13 cellular contexts compared by ENCODE assay signal in the genomic region with DNA sequence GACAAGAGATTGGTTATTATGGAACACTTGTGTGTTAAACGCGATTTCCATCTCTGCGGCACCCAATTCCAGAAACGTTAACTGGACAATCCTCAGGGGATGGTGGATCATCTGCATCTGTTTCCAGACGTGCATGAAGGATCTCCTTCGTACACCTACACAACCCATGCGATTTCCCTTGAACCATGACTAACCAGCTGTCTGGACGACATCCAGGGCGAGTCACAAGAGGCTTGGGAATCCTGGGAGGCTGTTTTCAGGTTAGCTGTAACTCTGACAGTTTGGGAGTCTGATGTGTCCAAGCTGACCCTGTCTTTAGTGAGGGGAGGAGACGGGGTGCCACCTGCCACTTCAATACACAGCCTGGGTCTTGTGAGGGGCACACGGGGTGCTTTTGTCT.
DNase-seq lines count a peak whose midpoint lies in the region; ATAC-seq, FAIRE-seq and TF ChIP-seq lines count a peak whose summit lies in the region.
"Had no signal": no experiment of that assay in that cellular context is flagged by ENCODE, and none has a peak within 500 bp of the region (broad histone marks: within the 10 kb centered on the region; RNA-seq: fewer than 3 reads in every experiment).

No MANE protein-coding gene starts in this region.

- H3K4me1 ChIP-seq in PC-3 (ENCODE audit: insufficient read depth, low read length): peaks cover 11% of the 10 kb centered on the region
- H3K4me1 ChIP-seq: left lung, parathyroid adenoma, uterus had no signal

- no peaks in the 10 kb centered on the region for H3K9me3 ChIP-seq in PC-3 (ENCODE audit: low read length)
- H3K9me3 ChIP-seq: left lung, uterus had no signal

- H2AFZ ChIP-seq in PC-3 (ENCODE audit: low read length): no peak overlapping the region
- H2AFZ ChIP-seq: parathyroid adenoma had no signal

- H3K27ac ChIP-seq in PC-3 (ENCODE audit: low read length): no peak overlapping the region
- H3K27ac ChIP-seq: left lung, parathyroid adenoma, uterus had no signal

- no peak overlapping the region for H3K4me2 ChIP-seq in PC-3 (ENCODE audit: low read length)

- no peaks in the 10 kb centered on the region for H3F3A ChIP-seq in PC-3 (ENCODE audit: low read length, unreplicated experiment)

- H3K27me3 ChIP-seq in PC-3 (ENCODE audit: low read length): no peaks in the 10 kb centered on the region
- H3K27me3 ChIP-seq: left lung, uterus had no signal

- H3K36me3 ChIP-seq in PC-3 (ENCODE audit: low read depth, low read length): no peaks in the 10 kb centered on the region
- H3K36me3 ChIP-seq: uterus had no signal

- no peak overlapping the region for H3K9ac ChIP-seq in PC-3 (ENCODE audit: low read length)
- H3K9ac ChIP-seq: parathyroid adenoma had no signal

- no peaks in the 10 kb centered on the region for H4K20me1 ChIP-seq in PC-3 (ENCODE audit: low read length)

- intact Hi-C loops in PC-3 (cut with micrococcal nuclease): no loop called here

- H3K79me2 ChIP-seq in PC-3 (ENCODE audit: low read length): no peaks in the 10 kb centered on the region
- H3K79me2 ChIP-seq: parathyroid adenoma had no signal

- no peak for TF ChIP-seq CTCF in PC-3 (conservative IDR thresholded peaks at IDR 0.05; ENCODE audit: low read depth, low read length)

- CTCF ChIA-PET in PC-3 (lab: Charles Lee): interaction anchor here (0.6 kb wide), 1 partner anchor 155 kb away, joined by 3 read pairs; no protein-coding TSS in a partner anchor

- no peak for TF ChIP-seq POLR2A in H54 (IDR thresholded peaks at IDR 0.05; ENCODE audit: low read depth, low read length)

- no TSS peak for BruUV-seq in PC-3 (replicated peaks; lab: Mats Ljungman, UMichigan)

- H3K4me3 ChIP-seq in PC-3 (ENCODE audit: low read length): no peak overlapping the region
- H3K4me3 ChIP-seq: left lung, uterus had no signal

- POLR2A ChIA-PET in PC-3 (lab: Charles Lee; ENCODE audit: unreplicated experiment): no interaction called here

- in situ Hi-C loops in KBM-7 (cut with MboI; ENCODE audit: low pct_unique_long_range_greater_than_20kb, low sequenced_read_pairs): no loop called here

- ATAC-seq in PC-3: peak; percentile 88
- peak; percentile 50 for ATAC-seq in esophagus mucosa
- ATAC-seq: left lung had no signal

- FAIRE-seq in H54 (lab: Jason Lieb, UNC): peak; percentile 79

- H3K9me2 ChIP-seq in PC-3 (replicated peaks; ENCODE audit: low read length): no peaks in the 10 kb centered on the region

- peak; percentile 62 for DNase-seq in H54 (ENCODE audit: insufficient read length, low spot score)
- peak; percentile 75 for DNase-seq in PC-3
- DNase-seq in renal cortical epithelial cell (ENCODE audit: low read depth): peak; percentile 87
- DNase-seq in stimulated activated naive CD4-positive, alpha-beta T cell treated with Interleukin-2 at 50 U/mL for 16 hours (lab: John Stamatoyannopoulos, UW): no peak
- DNase-seq in KBM-7: no peak
- no peak for DNase-seq in stimulated activated CD8-positive, alpha-beta memory T cell treated with anti-CD3 and anti-CD28 coated beads, Interleukin-4, amount 100 ng/mL, for 48 hours
- DNase-seq: activated CD4-positive, alpha-beta T cell treated with anti-CD3 and anti-CD28 coated beads, Interleukin-2, amount 50 U/mL, for 48 hours; GDM1; left lung; NCI-H2081 treated with DMSO at 0.1 percent for 48 hours; uterus had no signal

Comparison
In these comparisons a context has a peak if more than half of its experiments do, and no peak if none do; other contexts are left out.
1. DNase-seq: peak in H54 (single experiment), PC-3 (single experiment) and renal cortical epithelial cell (single experiment); none in stimulated activated naive CD4-positive, alpha-beta T cell treated with Interleukin-2 at 50 U/mL for 16 hours (single experiment), KBM-7 (single experiment) and stimulated activated CD8-positive, alpha-beta memory T cell treated with anti-CD3 and anti-CD28 coated beads, Interleukin-4, amount 100 ng/mL, for 48 hours (single experiment).